Comparison of ENCODE assay signal across 1 cellular context in the genomic region with DNA sequence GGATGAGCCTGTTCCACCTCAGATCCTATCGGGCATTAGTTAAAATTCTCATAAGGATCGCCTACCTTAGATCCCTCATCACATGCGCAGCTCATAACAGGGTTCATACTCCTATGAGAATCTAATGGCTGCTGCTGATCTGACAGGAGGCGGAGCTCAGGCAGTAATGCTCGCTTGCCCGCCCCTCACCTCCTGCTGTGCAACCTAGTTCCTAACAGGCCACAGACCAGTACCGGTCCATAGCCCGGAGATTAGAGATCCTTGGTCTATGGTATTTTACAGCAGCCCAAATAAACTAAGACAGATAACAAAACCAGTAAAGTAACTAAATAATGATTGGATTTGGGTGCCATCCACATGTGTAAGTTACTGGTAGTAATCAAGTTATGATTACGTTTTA.
TF ChIP-seq lines count a peak whose summit lies in the region.

No MANE protein-coding gene starts in this region.

TF ChIP-seq in WTC11, 78 proteins besides CTCF, POLR2A, EP300 and RAD21 (continued from another document):
- TF ChIP-seq, protein P1, sequence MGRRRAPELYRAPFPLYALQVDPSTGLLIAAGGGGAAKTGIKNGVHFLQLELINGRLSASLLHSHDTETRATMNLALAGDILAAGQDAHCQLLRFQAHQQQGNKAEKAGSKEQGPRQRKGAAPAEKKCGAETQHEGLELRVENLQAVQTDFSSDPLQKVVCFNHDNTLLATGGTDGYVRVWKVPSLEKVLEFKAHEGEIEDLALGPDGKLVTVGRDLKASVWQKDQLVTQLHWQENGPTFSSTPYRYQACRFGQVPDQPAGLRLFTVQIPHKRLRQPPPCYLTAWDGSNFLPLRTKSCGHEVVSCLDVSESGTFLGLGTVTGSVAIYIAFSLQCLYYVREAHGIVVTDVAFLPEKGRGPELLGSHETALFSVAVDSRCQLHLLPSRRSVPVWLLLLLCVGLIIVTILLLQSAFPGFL (CRISPR knock-in tag; IDR thresholded peaks at IDR 0.05; ENCODE audit: borderline replicate concordance): no peak
- no peak for TF ChIP-seq MYBL2 (CRISPR knock-in tag; IDR thresholded peaks at IDR 0.05)
- no peak for TF ChIP-seq IRF2 (CRISPR knock-in tag; IDR thresholded peaks at IDR 0.05; ENCODE audit: borderline replicate concordance, low read depth)
- TF ChIP-seq ZNF671 (CRISPR knock-in tag; IDR thresholded peaks at IDR 0.05): no peak
- no peak for TF ChIP-seq NR1H2 (CRISPR knock-in tag; IDR thresholded peaks at IDR 0.05)
- TF ChIP-seq, protein P2, sequence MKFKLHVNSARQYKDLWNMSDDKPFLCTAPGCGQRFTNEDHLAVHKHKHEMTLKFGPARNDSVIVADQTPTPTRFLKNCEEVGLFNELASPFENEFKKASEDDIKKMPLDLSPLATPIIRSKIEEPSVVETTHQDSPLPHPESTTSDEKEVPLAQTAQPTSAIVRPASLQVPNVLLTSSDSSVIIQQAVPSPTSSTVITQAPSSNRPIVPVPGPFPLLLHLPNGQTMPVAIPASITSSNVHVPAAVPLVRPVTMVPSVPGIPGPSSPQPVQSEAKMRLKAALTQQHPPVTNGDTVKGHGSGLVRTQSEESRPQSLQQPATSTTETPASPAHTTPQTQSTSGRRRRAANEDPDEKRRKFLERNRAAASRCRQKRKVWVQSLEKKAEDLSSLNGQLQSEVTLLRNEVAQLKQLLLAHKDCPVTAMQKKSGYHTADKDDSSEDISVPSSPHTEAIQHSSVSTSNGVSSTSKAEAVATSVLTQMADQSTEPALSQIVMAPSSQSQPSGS (CRISPR knock-in tag; IDR thresholded peaks at IDR 0.05; ENCODE audit: borderline replicate concordance, low read depth): no peak
- TF ChIP-seq, protein P3, sequence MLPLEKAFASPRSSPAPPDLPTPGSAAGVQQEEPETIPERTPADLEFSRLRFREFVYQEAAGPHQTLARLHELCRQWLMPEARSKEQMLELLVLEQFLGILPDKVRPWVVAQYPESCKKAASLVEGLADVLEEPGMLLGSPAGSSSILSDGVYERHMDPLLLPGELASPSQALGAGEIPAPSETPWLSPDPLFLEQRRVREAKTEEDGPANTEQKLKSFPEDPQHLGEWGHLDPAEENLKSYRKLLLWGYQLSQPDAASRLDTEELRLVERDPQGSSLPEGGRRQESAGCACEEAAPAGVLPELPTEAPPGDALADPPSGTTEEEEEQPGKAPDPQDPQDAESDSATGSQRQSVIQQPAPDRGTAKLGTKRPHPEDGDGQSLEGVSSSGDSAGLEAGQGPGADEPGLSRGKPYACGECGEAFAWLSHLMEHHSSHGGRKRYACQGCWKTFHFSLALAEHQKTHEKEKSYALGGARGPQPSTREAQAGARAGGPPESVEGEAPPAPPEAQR (CRISPR knock-in tag; IDR thresholded peaks at IDR 0.05): no peak
- TF ChIP-seq NFYB (CRISPR knock-in tag; conservative IDR thresholded peaks at IDR 0.05; ENCODE audit: low read depth): no peak
- TF ChIP-seq CREM (CRISPR knock-in tag; IDR thresholded peaks at IDR 0.05): no peak
- TF ChIP-seq ZNF423 (CRISPR knock-in tag; IDR thresholded peaks at IDR 0.05): no peak
- TF ChIP-seq NR3C1 (CRISPR knock-in tag; conservative IDR thresholded peaks at IDR 0.05; ENCODE audit: low read depth): no peak
- no peak for TF ChIP-seq HMGA2 (CRISPR knock-in tag; IDR thresholded peaks at IDR 0.05)
TF ChIP-seq in WTC11: peak in this region for 0.
